30 cellular contexts compared by ENCODE assay signal in genomic region chr10:120517881-120518484, GRCh38.
"Had no signal": no experiment of that assay in that cellular context is flagged by ENCODE, and none has a peak within 500 bp of the region (broad histone marks: within the 10 kb centered on the region; RNA-seq: fewer than 3 reads in every experiment).

No MANE protein-coding gene starts in this region.

- H3K36me3 ChIP-seq: gastroesophageal sphincter, ovary, prostate gland, sigmoid colon, uterus had no signal

- H3K27me3 ChIP-seq: body of pancreas, hepatocyte, ovary, sigmoid colon, uterus had no signal

- FAIRE-seq: small intestine had no signal

- H3K27ac Mint-ChIP-seq: activated CD4-positive, alpha-beta T cell treated with anti-CD3 and anti-CD28 coated beads for 36 hours; activated CD8-positive, alpha-beta memory T cell treated with anti-CD3 and anti-CD28 coated beads, Interleukin-2, amount 10 ng/mL, durations not matched to agents 7 days and 5 days; activated CD8-positive, alpha-beta T cell treated with anti-CD3 and anti-CD28 coated beads, Interleukin-2, amount 10 ng/mL, durations not matched to agents 7 days and 5 days; activated naive CD4-positive, alpha-beta T cell treated with anti-CD3 and anti-CD28 coated beads, Interleukin-2, amount 50 U/mL, for 24 hours; activated T-helper 2 cell treated with anti-CD3 and anti-CD28 coated beads, Interferon-gamma antibody, Interleukin-2, Interleukin-4, amounts not matched to agents 10 μg/mL and 5 μg/mL and 100 μg/mL, durations not matched to agents 14 hours and 24 hours and 36 hours; naive thymus-derived CD4-positive, alpha-beta T cell; stimulated activated memory B cell treated with anti-CD40 and anti-IgM and Interleukin-4, amounts not matched to agents 10 μg/mL and 1 μg/mL and 100 μg/mL, for 72 hours; stimulated activated naive CD8-positive, alpha-beta T cell treated with anti-CD3 and anti-CD28 coated beads, Interleukin-15, amount 100 ng/mL, for 72 hours; type B pancreatic cell had no signal

- H2AFZ ChIP-seq: hepatocyte had no signal

- ATAC-seq: activated CD4-positive, alpha-beta T cell treated with anti-CD3 and anti-CD28 coated beads for 36 hours; activated CD8-positive, alpha-beta memory T cell treated with anti-CD3 and anti-CD28 coated beads, Interleukin-2, amount 10 ng/mL, durations not matched to agents 7 days and 5 days; activated CD8-positive, alpha-beta T cell treated with anti-CD3 and anti-CD28 coated beads, Interleukin-2, amount 10 ng/mL, durations not matched to agents 7 days and 5 days; body of pancreas; gastroesophageal sphincter; left ventricle myocardium superior; naive thymus-derived CD4-positive, alpha-beta T cell; stimulated activated memory B cell treated with anti-CD40 and anti-IgM and Interleukin-4, amounts not matched to agents 10 μg/mL and 1 μg/mL and 100 μg/mL, for 72 hours; stimulated activated naive CD8-positive, alpha-beta T cell treated with anti-CD3 and anti-CD28 coated beads, Interleukin-15, amount 100 ng/mL, for 72 hours had no signal

- H3K4me3 Mint-ChIP-seq: activated CD4-positive, alpha-beta T cell treated with anti-CD3 and anti-CD28 coated beads for 36 hours; activated CD8-positive, alpha-beta memory T cell treated with anti-CD3 and anti-CD28 coated beads, Interleukin-2, amount 10 ng/mL, durations not matched to agents 7 days and 5 days; activated CD8-positive, alpha-beta T cell treated with anti-CD3 and anti-CD28 coated beads, Interleukin-2, amount 10 ng/mL, durations not matched to agents 7 days and 5 days; activated naive CD4-positive, alpha-beta T cell treated with anti-CD3 and anti-CD28 coated beads, Interleukin-2, amount 50 U/mL, for 24 hours; naive thymus-derived CD4-positive, alpha-beta T cell; stimulated activated memory B cell treated with anti-CD40 and anti-IgM and Interleukin-4, amounts not matched to agents 10 μg/mL and 1 μg/mL and 100 μg/mL, for 72 hours; stimulated activated naive CD8-positive, alpha-beta T cell treated with anti-CD3 and anti-CD28 coated beads, Interleukin-15, amount 100 ng/mL, for 72 hours; type B pancreatic cell had no signal

- H3K4me2 ChIP-seq: hepatocyte had no signal

- H3K27ac ChIP-seq: body of pancreas, coronary artery, gastroesophageal sphincter, hepatocyte, ovary, prostate gland, sigmoid colon, uterus had no signal

- H3K9me3 Mint-ChIP-seq: activated naive CD4-positive, alpha-beta T cell treated with anti-CD3 and anti-CD28 coated beads, Interleukin-2, amount 50 U/mL, for 24 hours; activated T-helper 2 cell treated with anti-CD3 and anti-CD28 coated beads, Interferon-gamma antibody, Interleukin-2, Interleukin-4, amounts not matched to agents 10 μg/mL and 5 μg/mL and 100 μg/mL, durations not matched to agents 14 hours and 24 hours and 36 hours had no signal

- H3K27me3 Mint-ChIP-seq: activated CD4-positive, alpha-beta T cell treated with anti-CD3 and anti-CD28 coated beads for 36 hours; activated CD8-positive, alpha-beta memory T cell treated with anti-CD3 and anti-CD28 coated beads, Interleukin-2, amount 10 ng/mL, durations not matched to agents 7 days and 5 days; stimulated activated memory B cell treated with anti-CD40 and anti-IgM and Interleukin-4, amounts not matched to agents 10 μg/mL and 1 μg/mL and 100 μg/mL, for 72 hours; stimulated activated naive CD8-positive, alpha-beta T cell treated with anti-CD3 and anti-CD28 coated beads, Interleukin-15, amount 100 ng/mL, for 72 hours had no signal

- H3K36me3 Mint-ChIP-seq: activated CD8-positive, alpha-beta memory T cell treated with anti-CD3 and anti-CD28 coated beads, Interleukin-2, amount 10 ng/mL, durations not matched to agents 7 days and 5 days; activated naive CD4-positive, alpha-beta T cell treated with anti-CD3 and anti-CD28 coated beads, Interleukin-2, amount 50 U/mL, for 24 hours; naive thymus-derived CD4-positive, alpha-beta T cell; stimulated activated memory B cell treated with anti-CD40 and anti-IgM and Interleukin-4, amounts not matched to agents 10 μg/mL and 1 μg/mL and 100 μg/mL, for 72 hours; type B pancreatic cell had no signal

- H3K4me1 Mint-ChIP-seq: activated CD4-positive, alpha-beta T cell treated with anti-CD3 and anti-CD28 coated beads for 36 hours; activated CD8-positive, alpha-beta memory T cell treated with anti-CD3 and anti-CD28 coated beads, Interleukin-2, amount 10 ng/mL, durations not matched to agents 7 days and 5 days; activated naive CD4-positive, alpha-beta T cell treated with anti-CD3 and anti-CD28 coated beads, Interleukin-2, amount 50 U/mL, for 24 hours; naive thymus-derived CD4-positive, alpha-beta T cell; stimulated activated memory B cell treated with anti-CD40 and anti-IgM and Interleukin-4, amounts not matched to agents 10 μg/mL and 1 μg/mL and 100 μg/mL, for 72 hours; stimulated activated naive CD8-positive, alpha-beta T cell treated with anti-CD3 and anti-CD28 coated beads, Interleukin-15, amount 100 ng/mL, for 72 hours had no signal

- H3K9me3 ChIP-seq: body of pancreas, gastroesophageal sphincter, ovary, prostate gland, sigmoid colon, uterus had no signal

- DNase-seq: activated CD4-positive, alpha-beta T cell treated with anti-CD3 and anti-CD28 coated beads for 36 hours; activated CD4-positive, CD25-positive, alpha-beta regulatory T cell; activated CD8-positive, alpha-beta memory T cell treated with anti-CD3 and anti-CD28 coated beads, Interleukin-2, amount 10 ng/mL, durations not matched to agents 7 days and 5 days; activated CD8-positive, alpha-beta T cell treated with anti-CD3 and anti-CD28 coated beads, Interleukin-2, amount 10 ng/mL, durations not matched to agents 7 days and 5 days; activated T-cell treated with anti-CD3 and anti-CD28 coated beads, Interleukin-2, amount 50 U/mL, for 48 hours; body of pancreas; dorsolateral prefrontal cortex; effector memory CD4-positive, alpha-beta T cell; islet precursor cell; left ventricle myocardium superior; midbrain; naive thymus-derived CD4-positive, alpha-beta T cell; ovary; retina; sigmoid colon; small intestine; stimulated activated CD4-positive, alpha-beta T cell treated with anti-CD3 and anti-CD28 coated beads, Interleukin-1b, Interleukin-23, amount 100 ng/mL, for 48 hours; stimulated activated CD4-positive, alpha-beta T cell treated with anti-CD3 and anti-CD28 coated beads, Interleukin-4, amount 100 ng/mL, for 4 hours; stimulated activated CD8-positive, alpha-beta memory T cell treated with anti-CD3 and anti-CD28 coated beads, Interleukin-4, amount 100 ng/mL, for 48 hours; stimulated activated naive CD8-positive, alpha-beta T cell treated with anti-CD3 and anti-CD28 coated beads, Interleukin-15, amount 100 ng/mL, for 72 hours; substantia nigra; uterus had no signal

- H3K79me2 ChIP-seq: hepatocyte had no signal

- H3K4me1 ChIP-seq: body of pancreas, gastroesophageal sphincter, prostate gland, sigmoid colon, uterus had no signal

- H3K4me3 ChIP-seq: body of pancreas, coronary artery, dorsolateral prefrontal cortex, gastroesophageal sphincter, hepatocyte, ovary, prostate gland, sigmoid colon, uterus had no signal
